Comparison of ENCODE assay signal across 22 cellular contexts in the genomic region with DNA sequence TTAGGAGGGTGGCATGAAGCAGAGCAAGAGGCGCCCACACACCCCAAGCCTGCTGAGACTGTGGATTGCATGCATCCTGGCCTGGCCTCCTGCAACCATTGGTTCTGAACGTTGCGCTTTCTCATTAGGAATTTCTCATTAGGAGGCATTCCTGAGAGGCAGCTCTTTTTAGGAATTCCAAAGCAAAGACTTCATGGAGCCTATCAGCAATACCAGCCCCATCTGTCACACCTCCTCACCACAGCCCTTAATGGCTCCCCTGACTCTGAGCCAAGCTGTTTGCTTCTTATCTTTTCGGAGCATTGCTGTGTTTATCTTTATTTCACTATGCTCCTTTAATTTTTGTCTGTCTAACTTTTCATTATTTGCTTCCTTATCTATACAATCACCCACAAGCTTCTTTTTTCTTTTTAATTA.
DNase-seq lines count a peak whose midpoint lies in the region; ATAC-seq and TF ChIP-seq lines count a peak whose summit lies in the region.
"Had no signal": no experiment of that assay in that cellular context is flagged by ENCODE, and none has a peak within 500 bp of the region (broad histone marks: within the 10 kb centered on the region; RNA-seq: fewer than 3 reads in every experiment).

No MANE protein-coding gene starts in this region.

- H3K9me3 Mint-ChIP-seq in brain (peaks cover 0 to 7% (median 0%) of the 10 kb centered on the region in 5 experiments), nephron progenitor cell (no peaks in the 10 kb centered on the region)

- H3K27ac Mint-ChIP-seq in brain (peak overlapping the region in 3 of 5 experiments; percentile 0 to 69 (median 6)), nephron progenitor cell (peak overlapping the region; percentile 52)
- H3K27ac Mint-ChIP-seq: activated CD8-positive, alpha-beta T cell treated with anti-CD3 and anti-CD28 coated beads, Interleukin-2, amount 10 ng/mL, durations not matched to agents 7 days and 5 days; immature natural killer cell had no signal

- H3K4me3 Mint-ChIP-seq in brain, result no peak overlapping the region
- peak overlapping the region; percentile 47 for H3K4me3 Mint-ChIP-seq in nephron progenitor cell
- H3K4me3 Mint-ChIP-seq: activated CD8-positive, alpha-beta T cell treated with anti-CD3 and anti-CD28 coated beads, Interleukin-2, amount 10 ng/mL, durations not matched to agents 7 days and 5 days; immature natural killer cell had no signal

- H3K27me3 Mint-ChIP-seq in brain (peaks cover 6% of the 10 kb centered on the region), nephron progenitor cell (ENCODE audit: low read depth, poor library complexity) (peaks cover 2% of the 10 kb centered on the region)

- DNase-seq in H4 (ENCODE audit: low spot score) (peak; percentile 27), NCI-H69 (lab: John Stamatoyannopoulos, UW) (peak; percentile 52), nephron progenitor cell (no peak), NCI-H1930 (lab: John Stamatoyannopoulos, UW) (no peak), hypothalamus (lab: John Stamatoyannopoulos, UW) (no peak), posterior vena cava (ENCODE audit: low spot score) (no peak)
- DNase-seq: activated CD4-positive, CD25-positive, alpha-beta regulatory T cell treated with anti-CD3 and anti-CD28 coated beads, Interleukin-2, amount 50 U/mL, for 72 hours; activated CD8-positive, alpha-beta T cell treated with anti-CD3 and anti-CD28 coated beads, Interleukin-2, amount 10 ng/mL, durations not matched to agents 7 days and 5 days; activated gamma-delta T cell treated with Interleukin-2 at 50 U/mL for 16 hours; activated T-cell treated with anti-CD3 and anti-CD28 coated beads, Interleukin-2, amount 50 U/mL, for 1 hour; cortex of kidney; DMS79; immature natural killer cell; left ventricle myocardium inferior; NCI-H1092 treated with DMSO at 0.1 percent for 48 hours; NCI-H2081; stimulated activated CD4-positive, alpha-beta T cell treated with anti-CD3 and anti-CD28 coated beads, Interleukin-2, amount 100 ng/mL, for 48 hours; stimulated activated naive CD4-positive, alpha-beta T cell treated with Interleukin-2 at 50 U/mL for 16 hours; T-helper 9 cell had no signal

- intact Hi-C loops in posterior vena cava (cut with DNase I), result no loop called here

- no peak for TF ChIP-seq CTCF in brain (conservative IDR thresholded peaks at IDR 0.05)
- TF ChIP-seq CTCF in nephron progenitor cell (IDR thresholded peaks at IDR 0.05), result no peak

- peaks cover 24% of the 10 kb centered on the region for H3K4me1 Mint-ChIP-seq in brain
- H3K4me1 Mint-ChIP-seq in nephron progenitor cell, result peaks cover 85% of the 10 kb centered on the region
- H3K4me1 Mint-ChIP-seq: immature natural killer cell had no signal

- H3K36me3 Mint-ChIP-seq in brain (no peaks in the 10 kb centered on the region), nephron progenitor cell (ENCODE audit: low read depth) (no peaks in the 10 kb centered on the region)
- H3K36me3 Mint-ChIP-seq: immature natural killer cell had no signal

- no peak for ATAC-seq in GM19463 (IDR thresholded peaks at IDR 0.05; ENCODE audit: unreplicated experiment)
- ATAC-seq: activated CD8-positive, alpha-beta T cell treated with anti-CD3 and anti-CD28 coated beads, Interleukin-2, amount 10 ng/mL, durations not matched to agents 7 days and 5 days; HepG2 had no signal

Comparison
In these comparisons a context has a peak if more than half of its experiments do, and no peak if none do; other contexts are left out.
1. DNase-seq: peak in H4 (single experiment) and NCI-H69 (single experiment); none in nephron progenitor cell (single experiment), NCI-H1930 (0 of 2), hypothalamus (0 of 51) and posterior vena cava (single experiment).